8 cellular contexts compared by ENCODE assay signal in the genomic region with DNA sequence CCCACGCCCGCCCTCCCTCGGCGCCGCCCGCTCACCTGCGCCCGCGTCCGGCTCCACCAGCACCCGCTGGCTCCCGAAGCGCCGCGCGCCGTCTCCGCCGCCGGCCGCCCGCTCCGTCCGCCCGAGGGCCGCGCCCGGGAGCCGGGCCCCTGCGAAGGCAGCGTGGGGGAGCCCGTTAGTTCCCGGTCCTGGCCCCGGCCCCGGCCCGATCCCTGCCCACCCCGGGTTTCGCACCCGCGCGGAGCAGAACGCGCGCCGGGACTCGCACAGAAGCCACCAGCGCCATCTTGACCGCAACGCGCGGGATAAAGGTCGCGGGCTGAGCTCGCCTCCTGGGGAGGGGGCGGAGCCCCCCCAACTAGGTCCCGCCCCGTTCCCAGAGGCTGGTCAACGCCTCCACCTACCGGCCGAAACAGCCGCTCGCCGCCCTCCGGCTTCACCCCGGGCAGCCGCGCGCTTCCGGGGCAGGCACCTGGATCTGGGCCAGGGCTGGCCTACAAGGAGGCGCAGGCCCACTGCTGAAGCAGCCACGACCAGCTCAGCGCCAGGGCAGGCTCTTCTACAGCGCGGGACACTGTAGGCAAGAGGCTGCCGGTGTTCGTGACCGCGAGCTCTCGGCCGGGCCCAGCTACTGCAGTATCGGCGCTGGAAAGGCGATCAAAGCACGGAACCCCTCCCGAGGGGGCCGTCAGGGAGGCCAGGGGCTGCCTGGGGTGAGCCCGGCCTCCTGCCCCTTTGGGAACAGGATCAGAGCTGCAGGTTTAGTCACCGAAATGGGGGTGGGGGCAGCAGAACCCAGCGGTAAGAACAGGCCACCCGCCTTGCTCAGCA.
DNase-seq lines count a peak whose midpoint lies in the region; ATAC-seq lines count a peak whose summit lies in the region.

A gene with protein sequence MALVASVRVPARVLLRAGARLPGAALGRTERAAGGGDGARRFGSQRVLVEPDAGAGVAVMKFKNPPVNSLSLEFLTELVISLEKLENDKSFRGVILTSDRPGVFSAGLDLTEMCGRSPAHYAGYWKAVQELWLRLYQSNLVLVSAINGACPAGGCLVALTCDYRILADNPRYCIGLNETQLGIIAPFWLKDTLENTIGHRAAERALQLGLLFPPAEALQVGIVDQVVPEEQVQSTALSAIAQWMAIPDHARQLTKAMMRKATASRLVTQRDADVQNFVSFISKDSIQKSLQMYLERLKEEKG (minus strand): TSS at position 307 of the 831 bp plus-strand sequence. CDS start 21 bp downstream, at position 286.

- peak; percentile 100 for DNase-seq in AG08395 (ENCODE audit: low spot score)
- peak; percentile 89 for DNase-seq in NCI-H2227 treated with DMSO at 0.1 percent for 48 hours (lab: John Stamatoyannopoulos, UW)
- DNase-seq in activated CD4-positive, CD25-positive, alpha-beta regulatory T cell treated with anti-CD3 and anti-CD28 coated beads, Interleukin-2, amount 50 U/mL, for 16 hours (ENCODE audit: low read depth, low spot score), result peak; percentile 50
- peak; percentile 94 for DNase-seq in cerebellar cortex (ENCODE audit: low spot score)
- peak; percentile 98 for DNase-seq in islet precursor cell
- peak; percentile 73 to 85 (median 81) for DNase-seq in stimulated activated CD4-positive, alpha-beta T cell treated with anti-CD3 and anti-CD28 coated beads, Interleukin-12 subunit alpha, Interleukin-12 subunit beta, amount 100 ng/mL, for 48 hours (ENCODE audit: low read depth in 2 of 3, low spot score in 1 of 3)

- ATAC-seq in GM18868 (IDR thresholded peaks at IDR 0.05; ENCODE audit: unreplicated experiment), result peak; percentile 89
- ATAC-seq in HG03108 (IDR thresholded peaks at IDR 0.05; ENCODE audit: unreplicated experiment), result peak; percentile 91

Comparison
In these comparisons a context has a peak if more than half of its experiments do, and no peak if none do; other contexts are left out.
1. Peak in every context shown above with its lines: DNase-seq and ATAC-seq.
2. DNase-seq: peak in every context shown above with its lines; median percentile 100 in AG08395; 98 in islet precursor cell; 94 in cerebellar cortex; 89 in NCI-H2227 treated with DMSO at 0.1 percent for 48 hours; 81 in stimulated activated CD4-positive, alpha-beta T cell treated with anti-CD3 and anti-CD28 coated beads, Interleukin-12 subunit alpha, Interleukin-12 subunit beta, amount 100 ng/mL, for 48 hours; 50 in activated CD4-positive, CD25-positive, alpha-beta regulatory T cell treated with anti-CD3 and anti-CD28 coated beads, Interleukin-2, amount 50 U/mL, for 16 hours.